10 cellular contexts compared by ENCODE assay signal in genomic region chr4:138555584-138555983, GRCh38.
DNase-seq lines count a peak whose midpoint lies in the region; ATAC-seq lines count a peak whose summit lies in the region.
"Had no signal": no experiment of that assay in that cellular context is flagged by ENCODE, and none has a peak within 500 bp of the region (broad histone marks: within the 10 kb centered on the region; RNA-seq: fewer than 3 reads in every experiment).

No MANE protein-coding gene starts in this region.

- ATAC-seq in GM18873 (IDR thresholded peaks at IDR 0.05; ENCODE audit: low FRiP score, unreplicated experiment) (peak; percentile 92), HG02970 (IDR thresholded peaks at IDR 0.05; ENCODE audit: low FRiP score, unreplicated experiment) (peak; percentile 64), HG03045 (IDR thresholded peaks at IDR 0.05; ENCODE audit: unreplicated experiment) (no peak), left lobe of liver (no peak), HG02571 (IDR thresholded peaks at IDR 0.05; ENCODE audit: unreplicated experiment) (no peak)

- peak; percentile 69 for DNase-seq in OCI-M1 (lab: John Stamatoyannopoulos, UW)
- peak; percentile 48 for DNase-seq in islet precursor cell
- DNase-seq in activated CD4-positive, alpha-beta T cell treated with anti-CD3 and anti-CD28 coated beads, Interleukin-2, amount 10 ng/mL, durations not matched to agents 7 days and 5 days: no peak
- no peak for DNase-seq in left lobe of liver (ENCODE audit: low spot score)
- DNase-seq: central memory CD4-positive, alpha-beta T cell; NCI-H1436 had no signal

- CTCF ChIA-PET in activated CD4-positive, alpha-beta T cell treated with anti-CD3 and anti-CD28 coated beads, Interleukin-2, amount 10 ng/mL, durations not matched to agents 7 days and 5 days (lab: Charles Lee): no interaction called here

- no peaks in the 10 kb centered on the region for H3K9me3 Mint-ChIP-seq in activated CD4-positive, alpha-beta T cell treated with anti-CD3 and anti-CD28 coated beads, Interleukin-2, amount 10 ng/mL, durations not matched to agents 7 days and 5 days

- no peak overlapping the region for H3K27ac Mint-ChIP-seq in activated CD4-positive, alpha-beta T cell treated with anti-CD3 and anti-CD28 coated beads, Interleukin-2, amount 10 ng/mL, durations not matched to agents 7 days and 5 days

- no peaks in the 10 kb centered on the region for H3K36me3 Mint-ChIP-seq in activated CD4-positive, alpha-beta T cell treated with anti-CD3 and anti-CD28 coated beads, Interleukin-2, amount 10 ng/mL, durations not matched to agents 7 days and 5 days (ENCODE audit: low read depth)

- H3K4me1 Mint-ChIP-seq in activated CD4-positive, alpha-beta T cell treated with anti-CD3 and anti-CD28 coated beads, Interleukin-2, amount 10 ng/mL, durations not matched to agents 7 days and 5 days: no peaks in the 10 kb centered on the region

- POLR2A ChIA-PET in activated CD4-positive, alpha-beta T cell treated with anti-CD3 and anti-CD28 coated beads, Interleukin-2, amount 10 ng/mL, durations not matched to agents 7 days and 5 days (lab: Charles Lee): no interaction called here

- no peaks in the 10 kb centered on the region for H3K27me3 Mint-ChIP-seq in activated CD4-positive, alpha-beta T cell treated with anti-CD3 and anti-CD28 coated beads, Interleukin-2, amount 10 ng/mL, durations not matched to agents 7 days and 5 days

- H3K4me3 Mint-ChIP-seq in activated CD4-positive, alpha-beta T cell treated with anti-CD3 and anti-CD28 coated beads, Interleukin-2, amount 10 ng/mL, durations not matched to agents 7 days and 5 days: no peak overlapping the region

Comparison
In these comparisons a context has a peak if more than half of its experiments do, and no peak if none do; other contexts are left out.
1. ATAC-seq: peak in GM18873 (single experiment) and HG02970 (single experiment); none in HG03045 (single experiment), left lobe of liver (single experiment) and HG02571 (single experiment).
2. DNase-seq: peak in OCI-M1 (single experiment) and islet precursor cell (single experiment); none in activated CD4-positive, alpha-beta T cell treated with anti-CD3 and anti-CD28 coated beads, Interleukin-2, amount 10 ng/mL, durations not matched to agents 7 days and 5 days (single experiment) and left lobe of liver (single experiment).